9 cellular contexts compared by ENCODE assay signal in genomic region chrX:109577055-109577454, GRCh38.
"Had no signal": no experiment of that assay in that cellular context is flagged by ENCODE, and none has a peak within 500 bp of the region (broad histone marks: within the 10 kb centered on the region; RNA-seq: fewer than 3 reads in every experiment).

No MANE protein-coding gene starts in this region.

- H3K4me1 ChIP-seq: HAP-1 had no signal

- H3K9ac ChIP-seq: GM23248, KMS-11 had no signal

- H3K4me2 ChIP-seq: KMS-11 had no signal

- H3K36me3 ChIP-seq: HAP-1 had no signal

- H3K9me3 Mint-ChIP-seq: HFFc6 had no signal

- H3K27ac Mint-ChIP-seq: HFFc6 had no signal

- FAIRE-seq: HTR-8/SVneo had no signal

- H2AFZ ChIP-seq: GM23248 had no signal

- H3K4me3 ChIP-seq: GM23248, HAP-1 had no signal

- H3K27ac ChIP-seq: GM23248, KMS-11 had no signal

- DNase-seq: GM23248, GOT3, H7, HFFc6, KBM-7 had no signal

- H3K4me3 Mint-ChIP-seq: HFFc6 had no signal

- H3K9me3 ChIP-seq: HAP-1 had no signal

- ATAC-seq: HCT116 had no signal
